8 cellular contexts compared by ENCODE assay signal in genomic region chr21:15063821-15064575, GRCh38. TPM values are rescaled to one million over a fixed set of nuclear protein-coding genes. Genes with fewer than 3 reads are reported as not detected.
A peak's percentile ranks its signal among the peaks of the same experiment; 100 is the strongest.
DNase-seq lines count a peak whose midpoint lies in the region; ATAC-seq, FAIRE-seq and TF ChIP-seq lines count a peak whose summit lies in the region.

No MANE protein-coding gene starts in this region.

- CTCF ChIA-PET in PC-3 (lab: Charles Lee), result interaction anchor here (1.0 kb wide), 1 partner anchor 419 kb away, joined by 6 read pairs; no protein-coding TSS in a partner anchor

- H3K4me1 Mint-ChIP-seq in HFFc6 (ENCODE audit: low read depth), result peaks cover 39% of the 10 kb centered on the region

- intact Hi-C loops in PC-3 (cut with micrococcal nuclease), result loop anchor here (10.0 kb wide), 1 partner anchor 221 kb away; no protein-coding TSS in a partner anchor

- H3K9me3 ChIP-seq in PC-3 (ENCODE audit: low read length) (no peaks in the 10 kb centered on the region), skeletal muscle tissue (ENCODE audit: control insufficient read depth in 3 of 3, low read length in 3 of 3) (no peaks in the 10 kb centered on the region)

- H3K36me3 ChIP-seq in PC-3 (ENCODE audit: low read depth, low read length) (peaks cover 8% of the 10 kb centered on the region; the same call in 1 of the 2 replicates), skeletal muscle tissue (ENCODE audit: control insufficient read depth in 3 of 3, insufficient read depth in 3 of 3, low read length in 3 of 3) (no peaks in the 10 kb centered on the region)

- BruUV-seq in PC-3 (replicated peaks; lab: Mats Ljungman, UMichigan), result no TSS peak

- POLR2A ChIA-PET in PC-3 (lab: Charles Lee; ENCODE audit: unreplicated experiment), result no interaction called here

- peaks cover 35% of the 10 kb centered on the region for H3K4me1 ChIP-seq in PC-3 (ENCODE audit: insufficient read depth, low read length)
- H3K4me1 ChIP-seq in skeletal muscle tissue (ENCODE audit: control insufficient read depth in 3 of 3, insufficient read depth in 3 of 3, low read length in 3 of 3), result peaks cover 17 to 34% (median 20%) of the 10 kb centered on the region in 3 donors

- no peak overlapping the region for H2AFZ ChIP-seq in PC-3 (ENCODE audit: low read length)

- ATAC-seq in PC-3, result peak; percentile 3

- H3K27ac ChIP-seq in PC-3 (ENCODE audit: low read length) (peak overlapping the region; percentile 53), skeletal muscle tissue (ENCODE audit: low read depth, low read length) (peak overlapping the region; percentile 87)

- peak overlapping the region; percentile 67 for H3K27ac Mint-ChIP-seq in HFFc6

- H3K4me3 Mint-ChIP-seq in HFFc6, result peak overlapping the region; percentile 94

- H3K9me3 Mint-ChIP-seq in HFFc6, result no peaks in the 10 kb centered on the region; the same call in 1 of the 2 replicates

- H3K27me3 ChIP-seq in PC-3 (ENCODE audit: low read length) (no peaks in the 10 kb centered on the region), skeletal muscle tissue (ENCODE audit: control insufficient read depth in 3 of 3, insufficient read depth in 3 of 3, low read length in 3 of 3) (no peaks in the 10 kb centered on the region)

- H3F3A ChIP-seq in PC-3 (ENCODE audit: low read length, unreplicated experiment), result no peaks in the 10 kb centered on the region

- peak overlapping the region; percentile 81 for H3K4me2 ChIP-seq in PC-3 (ENCODE audit: low read length)

- H4K20me1 ChIP-seq in PC-3 (ENCODE audit: low read length), result peaks cover 46% of the 10 kb centered on the region

- peak overlapping the region; percentile 85 for H3K4me3 ChIP-seq in PC-3 (ENCODE audit: low read length)
- H3K4me3 ChIP-seq in cardiac fibroblast (replicated peaks in 1 of 2; ENCODE audit: low read depth in 2 of 2, low read length in 2 of 2), result peak overlapping the region; percentile 71 to 79
- H3K4me3 ChIP-seq in skeletal muscle tissue (ENCODE audit: low read length in 3 of 3), result peak overlapping the region; percentile 69 to 83 (median 80)

- no peak for TF ChIP-seq POLR2A in GM12892 (IDR thresholded peaks at IDR 0.05; ENCODE audit: low read depth, low read length)

- no peaks in the 10 kb centered on the region for H3K9me2 ChIP-seq in PC-3 (replicated peaks; ENCODE audit: low read length)

- H3K9ac ChIP-seq in PC-3 (ENCODE audit: low read length) (peak overlapping the region; percentile 83), skeletal muscle tissue (ENCODE audit: low read depth in 1 of 3, low read length in 3 of 3) (peak overlapping the region; percentile 77 to 90 (median 90))

- peaks cover 80% of the 10 kb centered on the region for H3K79me2 ChIP-seq in PC-3 (ENCODE audit: low read length)

- H3K27me3 Mint-ChIP-seq in HFFc6 (ENCODE audit: insufficient read depth), result no peaks in the 10 kb centered on the region; the same call in 1 of the 2 replicates

- no peak for TF ChIP-seq CTCF in HFFc6 (IDR thresholded peaks at IDR 0.05)
- no peak for TF ChIP-seq CTCF in PC-3 (conservative IDR thresholded peaks at IDR 0.05; ENCODE audit: low read depth, low read length)
- no peak for TF ChIP-seq CTCF in cardiac fibroblast (IDR thresholded peaks at IDR 0.05; ENCODE audit: low read depth, low read length)

- peak; percentile 46 for FAIRE-seq in GM12892 (lab: Jason Lieb, UNC)

- peaks cover 17% of the 10 kb centered on the region for H3K36me3 Mint-ChIP-seq in HFFc6 (ENCODE audit: low read depth)

- DNase-seq in GM12892 (ENCODE audit: insufficient read length) (no peak), HFFc6 (peak; percentile 18), PC-3 (peak; percentile 48), cardiac fibroblast (ENCODE audit: low read depth in 2 of 2) (peak; percentile 46 to 48), iris pigment epithelial cell (ENCODE audit: low read depth) (peak; percentile 37), NCI-H446 (lab: John Stamatoyannopoulos, UW) (no peak), DMS114 treated with DMSO at 0.1 percent for 48 hours (lab: John Stamatoyannopoulos, UW; ENCODE audit: unreplicated experiment) (no peak)

RNA-seq across cellular contexts. Expression of gene NRIP1, which starts 0.8 kb away (rescaled TPM):
- polyA plus RNA-seq in GM12892 (2012; ENCODE audit: missing spikeins), result 2.0 TPM
- total RNA-seq in HFFc6 (2021; fragmentation: NEBNext Ultra II Directional; extraction: Animal tissue kit (Norgen Biotek cat#: 25700)), result 10 to 100 TPM; 39.1 to 56.6 (median 52.3) TPM
- total RNA-seq in PC-3 (2014; rRNA removed) (68.0 and 69.2 TPM in 2 replicates), skeletal muscle tissue (58.5 TPM)

Comparison
In these comparisons a context has a peak if more than half of its experiments do, and no peak if none do; other contexts are left out.
1. DNase-seq: peak in HFFc6 (single experiment), PC-3 (single experiment), cardiac fibroblast (2 of 2) and iris pigment epithelial cell (single experiment); none in GM12892 (single experiment), NCI-H446 (0 of 2) and DMS114 treated with DMSO at 0.1 percent for 48 hours (single experiment).
2. Peak in every context shown above with its lines, with median percentiles within 50 percentile points of each other: H3K4me3 ChIP-seq.